1 cellular context compared by ENCODE assay signal in the genomic region with DNA sequence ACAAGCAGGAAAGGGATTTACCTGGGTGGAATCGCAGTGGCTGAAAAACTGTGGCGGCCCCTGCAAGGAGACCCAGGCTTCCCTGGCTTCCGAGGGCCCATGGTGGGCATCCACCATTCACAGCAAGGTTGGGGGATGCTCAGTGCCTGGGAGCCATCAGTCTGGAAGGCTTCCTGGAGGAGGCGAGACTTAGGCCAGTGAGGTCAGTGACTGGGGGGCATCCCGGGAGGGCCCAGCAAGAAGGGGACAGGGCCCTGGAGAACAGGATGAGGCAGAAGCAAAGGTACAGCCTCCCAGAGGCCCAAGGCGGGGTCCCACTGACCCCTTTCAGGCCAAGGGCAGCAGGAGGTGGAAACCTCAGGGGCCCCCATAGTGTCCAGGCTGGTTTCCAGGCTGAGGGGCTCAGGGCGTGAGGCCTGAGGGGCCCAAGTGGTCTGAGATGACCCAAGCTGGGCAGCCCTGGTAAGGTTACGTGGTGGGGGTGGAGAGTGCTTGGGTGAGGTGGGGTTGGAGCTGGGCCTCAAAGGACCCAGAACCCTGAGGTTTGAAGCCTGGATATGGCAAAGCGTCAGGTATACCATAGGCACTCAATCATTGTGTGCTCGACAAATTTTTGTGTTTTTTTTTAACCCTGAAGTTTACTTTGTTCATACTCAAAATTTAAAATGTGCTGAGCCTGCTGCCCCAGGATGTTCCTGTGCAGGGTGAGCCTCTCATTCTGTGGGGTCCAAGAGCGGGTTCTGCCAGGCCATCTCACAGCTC.
TF ChIP-seq lines count a peak whose summit lies in the region.

No MANE protein-coding gene starts in this region.

TF ChIP-seq in K562, 482 proteins besides CTCF, POLR2A, EP300 and RAD21:
- TF ChIP-seq PCBP2 (IDR thresholded peaks at IDR 0.05; ENCODE audit: low read depth, low read length, poor library complexity, severe bottlenecking) (no peak), ZFP36 (IDR thresholded peaks at IDR 0.05; ENCODE audit: low read depth, low read length, partially characterized antibody) (peak; percentile 80), ZKSCAN8 (CRISPR knock-in tag; IDR thresholded peaks at IDR 0.05) (peak; percentile 52; the same call in 1 of the 2 replicates)
